Comparison of ENCODE assay signal across 19 cellular contexts in genomic region chr20:59823030-59823423, GRCh38.
DNase-seq lines count a peak whose midpoint lies in the region; ATAC-seq and TF ChIP-seq lines count a peak whose summit lies in the region.
"Had no signal": no experiment of that assay in that cellular context is flagged by ENCODE, and none has a peak within 500 bp of the region (broad histone marks: within the 10 kb centered on the region; RNA-seq: fewer than 3 reads in every experiment).

No MANE protein-coding gene starts in this region.

- no peaks in the 10 kb centered on the region for H3K9me3 Mint-ChIP-seq in activated CD4-positive, alpha-beta memory T cell treated with anti-CD3 and anti-CD28 coated beads, Interleukin-2, amount 10 ng/mL, durations not matched to agents 7 days and 5 days
- H3K9me3 Mint-ChIP-seq in activated CD4-positive, alpha-beta memory T cell treated with anti-CD3 and anti-CD28 coated beads for 36 hours, result no peaks in the 10 kb centered on the region
- H3K9me3 Mint-ChIP-seq in brain (peaks cover 0 to 2% (median 0%) of the 10 kb centered on the region in 5 experiments), neural progenitor cell (no peaks in the 10 kb centered on the region)

- no peaks in the 10 kb centered on the region for H3K36me3 ChIP-seq in neural progenitor cell

- no peak overlapping the region for H2AFZ ChIP-seq in neural progenitor cell (replicated peaks)
- H2AFZ ChIP-seq: GM23248 had no signal

- H3K9ac ChIP-seq in neural progenitor cell, result no peak overlapping the region
- H3K9ac ChIP-seq: GM23248 had no signal

- H3K4me1 ChIP-seq in neural progenitor cell, result no peaks in the 10 kb centered on the region

- no peak overlapping the region for H3K27ac Mint-ChIP-seq in activated CD4-positive, alpha-beta memory T cell treated with anti-CD3 and anti-CD28 coated beads, Interleukin-2, amount 10 ng/mL, durations not matched to agents 7 days and 5 days
- no peak overlapping the region for H3K27ac Mint-ChIP-seq in activated CD4-positive, alpha-beta memory T cell treated with anti-CD3 and anti-CD28 coated beads for 36 hours
- H3K27ac Mint-ChIP-seq in brain, result peak overlapping the region in 3 of 5 experiments; percentile 56 to 97 (median 59)
- H3K27ac Mint-ChIP-seq in neural progenitor cell, result peak overlapping the region; percentile 53
- H3K27ac Mint-ChIP-seq: CD14-positive monocyte had no signal

- H3K79me2 ChIP-seq in neural progenitor cell (ENCODE audit: low read depth), result no peaks in the 10 kb centered on the region

- no peak for TF ChIP-seq CTCF in brain (conservative IDR thresholded peaks at IDR 0.05)
- TF ChIP-seq CTCF in neural progenitor cell (IDR thresholded peaks at IDR 0.05), result no peak

- no peaks in the 10 kb centered on the region for H3F3A ChIP-seq in neural progenitor cell (ENCODE audit: low read depth)

- intact Hi-C loops in activated CD4-positive, alpha-beta memory T cell treated with anti-CD3 and anti-CD28 coated beads for 36 hours (cut with micrococcal nuclease), result no loop called here

- H3K4me2 ChIP-seq in neural progenitor cell, result no peak overlapping the region

- H3K36me3 Mint-ChIP-seq in activated CD4-positive, alpha-beta memory T cell treated with anti-CD3 and anti-CD28 coated beads, Interleukin-2, amount 10 ng/mL, durations not matched to agents 7 days and 5 days (ENCODE audit: low read depth), result no peaks in the 10 kb centered on the region
- no peaks in the 10 kb centered on the region for H3K36me3 Mint-ChIP-seq in activated CD4-positive, alpha-beta memory T cell treated with anti-CD3 and anti-CD28 coated beads for 36 hours
- H3K36me3 Mint-ChIP-seq in brain (peaks cover 12% of the 10 kb centered on the region), neural progenitor cell (no peaks in the 10 kb centered on the region)
- H3K36me3 Mint-ChIP-seq: CD14-positive monocyte had no signal

- H3K4me3 Mint-ChIP-seq in activated CD4-positive, alpha-beta memory T cell treated with anti-CD3 and anti-CD28 coated beads, Interleukin-2, amount 10 ng/mL, durations not matched to agents 7 days and 5 days, result no peak overlapping the region
- H3K4me3 Mint-ChIP-seq in activated CD4-positive, alpha-beta memory T cell treated with anti-CD3 and anti-CD28 coated beads for 36 hours, result no peak overlapping the region
- H3K4me3 Mint-ChIP-seq in brain (peak overlapping the region in 1 of 5 experiments; percentile 10), neural progenitor cell (no peak overlapping the region)
- H3K4me3 Mint-ChIP-seq: CD14-positive monocyte had no signal

- ATAC-seq in GM21423 (IDR thresholded peaks at IDR 0.05; ENCODE audit: unreplicated experiment), result no peak
- ATAC-seq: HCT116, Panc1, Right ventricle myocardium inferior had no signal

- H3K27ac ChIP-seq in neural progenitor cell, result no peak overlapping the region
- H3K27ac ChIP-seq: GM23248 had no signal

- no peaks in the 10 kb centered on the region for H3K27me3 Mint-ChIP-seq in activated CD4-positive, alpha-beta memory T cell treated with anti-CD3 and anti-CD28 coated beads, Interleukin-2, amount 10 ng/mL, durations not matched to agents 7 days and 5 days
- H3K27me3 Mint-ChIP-seq in activated CD4-positive, alpha-beta memory T cell treated with anti-CD3 and anti-CD28 coated beads for 36 hours, result peaks cover 2% of the 10 kb centered on the region
- H3K27me3 Mint-ChIP-seq in brain (peaks cover 11% of the 10 kb centered on the region), neural progenitor cell (ENCODE audit: insufficient read depth, low read depth) (peaks cover 14% of the 10 kb centered on the region)

- H4K20me1 ChIP-seq in neural progenitor cell (ENCODE audit: low read depth), result no peaks in the 10 kb centered on the region

- no peak overlapping the region for H3K4me3 ChIP-seq in neural progenitor cell
- H3K4me3 ChIP-seq: GM23248 had no signal

- H3K4me1 Mint-ChIP-seq in activated CD4-positive, alpha-beta memory T cell treated with anti-CD3 and anti-CD28 coated beads, Interleukin-2, amount 10 ng/mL, durations not matched to agents 7 days and 5 days, result no peaks in the 10 kb centered on the region
- no peaks in the 10 kb centered on the region for H3K4me1 Mint-ChIP-seq in activated CD4-positive, alpha-beta memory T cell treated with anti-CD3 and anti-CD28 coated beads for 36 hours (ENCODE audit: low read depth)
- H3K4me1 Mint-ChIP-seq in brain, result peaks cover 40% of the 10 kb centered on the region
- H3K4me1 Mint-ChIP-seq in neural progenitor cell, result peaks cover 15% of the 10 kb centered on the region
- H3K4me1 Mint-ChIP-seq: CD14-positive monocyte had no signal

- CTCF ChIA-PET in activated CD4-positive, alpha-beta memory T cell treated with anti-CD3 and anti-CD28 coated beads, Interleukin-2, amount 10 ng/mL, durations not matched to agents 7 days and 5 days (lab: Charles Lee), result no interaction called here
- CTCF ChIA-PET in activated CD4-positive, alpha-beta memory T cell treated with anti-CD3 and anti-CD28 coated beads for 36 hours (lab: Charles Lee), result no interaction called here

- no peaks in the 10 kb centered on the region for H3K27me3 ChIP-seq in neural progenitor cell

- peak; percentile 9 for DNase-seq in activated CD4-positive, alpha-beta memory T cell treated with anti-CD3 and anti-CD28 coated beads, Interleukin-2, amount 10 ng/mL, durations not matched to agents 7 days and 5 days
- DNase-seq in activated CD4-positive, alpha-beta memory T cell treated with anti-CD3 and anti-CD28 coated beads for 36 hours, result no peak
- DNase-seq in hepatic stellate cell (ENCODE audit: low spot score), result peak; percentile 5
- DNase-seq in neural progenitor cell (ENCODE audit: low spot score), result no peak
- no peak for DNase-seq in amygdala (lab: John Stamatoyannopoulos, UW)
- DNase-seq in D341Med (ENCODE audit: low spot score), result no peak
- DNase-seq: 8988T, DMS79 treated with DMSO at 0.1 percent for 48 hours, GM23248, MM.1S, NCI-H1092 treated with DMSO at 0.1 percent for 48 hours, NCI-H1694, NCI-H2081 treated with DMSO at 0.1 percent for 48 hours had no signal

- H3K9me3 ChIP-seq in neural progenitor cell (ENCODE audit: low read depth), result no peaks in the 10 kb centered on the region

- POLR2A ChIA-PET in activated CD4-positive, alpha-beta memory T cell treated with anti-CD3 and anti-CD28 coated beads, Interleukin-2, amount 10 ng/mL, durations not matched to agents 7 days and 5 days (lab: Charles Lee), result no interaction called here
- POLR2A ChIA-PET in activated CD4-positive, alpha-beta memory T cell treated with anti-CD3 and anti-CD28 coated beads for 36 hours (lab: Charles Lee), result no interaction called here

Comparison
In these comparisons a context has a peak if more than half of its experiments do, and no peak if none do; other contexts are left out.
1. DNase-seq: peak in activated CD4-positive, alpha-beta memory T cell treated with anti-CD3 and anti-CD28 coated beads, Interleukin-2, amount 10 ng/mL, durations not matched to agents 7 days and 5 days (single experiment) and hepatic stellate cell (single experiment); none in activated CD4-positive, alpha-beta memory T cell treated with anti-CD3 and anti-CD28 coated beads for 36 hours (single experiment), neural progenitor cell (single experiment), amygdala (0 of 56) and D341Med (single experiment).
2. H3K27ac Mint-ChIP-seq: peak in brain (3 of 5) and neural progenitor cell (single experiment); none in activated CD4-positive, alpha-beta memory T cell treated with anti-CD3 and anti-CD28 coated beads, Interleukin-2, amount 10 ng/mL, durations not matched to agents 7 days and 5 days (single experiment) and activated CD4-positive, alpha-beta memory T cell treated with anti-CD3 and anti-CD28 coated beads for 36 hours (single experiment).